ENCODE assay signal across 8 cellular contexts in genomic region chr6:42661540-42662153, GRCh38.
DNase-seq lines count a peak whose midpoint lies in the region; ATAC-seq and TF ChIP-seq lines count a peak whose summit lies in the region.

No MANE protein-coding gene starts in this region.

- intact Hi-C loops in left cardiac atrium (cut with DNase I), result loop anchor here (1.0 to 5.0 kb wide), 4 partner anchors 65 to 236 kb away; no protein-coding TSS in a partner anchor

- peak; percentile 82 for TF ChIP-seq CTCF in GM10266 (IDR thresholded peaks at IDR 0.05; ENCODE audit: control insufficient read depth, insufficient read depth, low read depth, missing control alignments)

- ATAC-seq in left cardiac atrium (peak; percentile 78 to 81), HG03521 (IDR thresholded peaks at IDR 0.05; ENCODE audit: unreplicated experiment) (no peak), HG02870 (IDR thresholded peaks at IDR 0.05; ENCODE audit: unreplicated experiment) (no peak)

- peak; percentile 59 for DNase-seq in GM10266 (ENCODE audit: extremely low spot score)
- peak; percentile 82 for DNase-seq in NCI-H146 treated with DMSO at 0.1 percent for 48 hours (lab: John Stamatoyannopoulos, UW; ENCODE audit: unreplicated experiment)
- peak; percentile 61 to 85 (median 72) for DNase-seq in T-helper 1 cell
- DNase-seq in amniotic epithelial cell (ENCODE audit: low read depth), result peak; percentile 60
- DNase-seq in left cardiac atrium, result peak; percentile 81
- DNase-seq in renal cortical epithelial cell (ENCODE audit: low read depth), result peak; percentile 54

Comparison
In these comparisons a context has a peak if more than half of its experiments do, and no peak if none do; other contexts are left out.
1. ATAC-seq: peak in left cardiac atrium (2 of 2); none in HG03521 (single experiment) and HG02870 (single experiment).
2. Peak in every context shown above with its lines, with median percentiles within 50 percentile points of each other: DNase-seq.